ENCODE assay signal across 8 cellular contexts in genomic region chr6:31659649-31660223, GRCh38. TPM values are rescaled to one million over a fixed set of nuclear protein-coding genes. Genes with fewer than 3 reads are reported as not detected.
DNase-seq lines count a peak whose midpoint lies in the region; TF ChIP-seq lines count a peak whose summit lies in the region.

No MANE protein-coding gene starts in this region.

- peak overlapping the region; percentile 85 for H3K9ac ChIP-seq in neural cell (ENCODE audit: low read length)

- 0 out of 2 replicates have a peak overlapping the region, but pooled peaks have one; percentile 30 for H3K27ac ChIP-seq in SJSA1
- peak overlapping the region; percentile 62 for H3K27ac ChIP-seq in neural cell (ENCODE audit: low read length)

- H3K9me3 ChIP-seq in SJSA1 (replicated peaks) (no peaks in the 10 kb centered on the region), neural cell (ENCODE audit: low read length) (no peaks in the 10 kb centered on the region)

- H3K36me3 ChIP-seq in SJSA1 (peaks cover 36% of the 10 kb centered on the region), neural cell (ENCODE audit: insufficient read depth, low read length) (no peaks in the 10 kb centered on the region)

- no peak overlapping the region for H2AFZ ChIP-seq in neural cell (ENCODE audit: low read depth, low read length)

- no peaks in the 10 kb centered on the region for H4K20me1 ChIP-seq in neural cell (ENCODE audit: insufficient read depth)

- no peaks in the 10 kb centered on the region for H3K9me2 ChIP-seq in neural cell (ENCODE audit: insufficient read depth, low read length)

- peaks cover 40% of the 10 kb centered on the region for H3K79me2 ChIP-seq in neural cell (replicated peaks; ENCODE audit: insufficient read depth, low read length)

- TF ChIP-seq CTCF in epithelial cell of proximal tubule (conservative IDR thresholded peaks at IDR 0.05; ENCODE audit: low read depth, low read length) (no peak), neural cell (IDR thresholded peaks at IDR 0.05; ENCODE audit: poor library complexity, severe bottlenecking) (no peak)

- H3F3A ChIP-seq in neural cell (ENCODE audit: insufficient read depth, low read length, poor library complexity, severe bottlenecking): no peaks in the 10 kb centered on the region

- TF ChIP-seq RAD21 in neural cell (conservative IDR thresholded peaks at IDR 0.05): no peak

- TF ChIP-seq EP300 in neural cell (conservative IDR thresholded peaks at IDR 0.05; ENCODE audit: poor library complexity, severe bottlenecking): no peak

- peaks cover 33% of the 10 kb centered on the region for H3K4me1 ChIP-seq in SJSA1 (replicated peaks)

- H3K27me3 ChIP-seq in SJSA1 (replicated peaks): no peaks in the 10 kb centered on the region
- no peaks in the 10 kb centered on the region for H3K27me3 ChIP-seq in neural cell (ENCODE audit: insufficient read depth, low read depth, low read length)

- peak; percentile 42 for DNase-seq in SIG-M5 treated with dmso at 0.1 percent for 504 hours (lab: John Stamatoyannopoulos, UW; ENCODE audit: unreplicated experiment)
- DNase-seq in SIG-M5 (lab: John Stamatoyannopoulos, UW): no peak
- peak in 1 of 2 experiments; percentile 35 for DNase-seq in SJSA1 (ENCODE audit: low read depth in 1 of 2, low spot score in 2 of 2)
- no peak for DNase-seq in epithelial cell of proximal tubule (ENCODE audit: low read depth)
- no peak for DNase-seq in foreskin melanocyte
- no peak for DNase-seq in C1 segment of cervical spinal cord (lab: John Stamatoyannopoulos, UW)
- no peak for DNase-seq in T1000 (lab: John Stamatoyannopoulos, UW)

- peak overlapping the region; percentile 70 for H3K4me2 ChIP-seq in neural cell (ENCODE audit: low read length)

- H3K4me3 ChIP-seq in SJSA1 (peak overlapping the region; percentile 56), epithelial cell of proximal tubule (ENCODE audit: low read depth, low read length) (peak overlapping the region; percentile 85), neural cell (ENCODE audit: low read length) (peak overlapping the region; percentile 85)

TF ChIP-seq in neural cell, 6 proteins besides CTCF, POLR2A, EP300 and RAD21:
- no peak for TF ChIP-seq POLR2AphosphoS5 (IDR thresholded peaks at IDR 0.05)
- TF ChIP-seq, protein P1, sequence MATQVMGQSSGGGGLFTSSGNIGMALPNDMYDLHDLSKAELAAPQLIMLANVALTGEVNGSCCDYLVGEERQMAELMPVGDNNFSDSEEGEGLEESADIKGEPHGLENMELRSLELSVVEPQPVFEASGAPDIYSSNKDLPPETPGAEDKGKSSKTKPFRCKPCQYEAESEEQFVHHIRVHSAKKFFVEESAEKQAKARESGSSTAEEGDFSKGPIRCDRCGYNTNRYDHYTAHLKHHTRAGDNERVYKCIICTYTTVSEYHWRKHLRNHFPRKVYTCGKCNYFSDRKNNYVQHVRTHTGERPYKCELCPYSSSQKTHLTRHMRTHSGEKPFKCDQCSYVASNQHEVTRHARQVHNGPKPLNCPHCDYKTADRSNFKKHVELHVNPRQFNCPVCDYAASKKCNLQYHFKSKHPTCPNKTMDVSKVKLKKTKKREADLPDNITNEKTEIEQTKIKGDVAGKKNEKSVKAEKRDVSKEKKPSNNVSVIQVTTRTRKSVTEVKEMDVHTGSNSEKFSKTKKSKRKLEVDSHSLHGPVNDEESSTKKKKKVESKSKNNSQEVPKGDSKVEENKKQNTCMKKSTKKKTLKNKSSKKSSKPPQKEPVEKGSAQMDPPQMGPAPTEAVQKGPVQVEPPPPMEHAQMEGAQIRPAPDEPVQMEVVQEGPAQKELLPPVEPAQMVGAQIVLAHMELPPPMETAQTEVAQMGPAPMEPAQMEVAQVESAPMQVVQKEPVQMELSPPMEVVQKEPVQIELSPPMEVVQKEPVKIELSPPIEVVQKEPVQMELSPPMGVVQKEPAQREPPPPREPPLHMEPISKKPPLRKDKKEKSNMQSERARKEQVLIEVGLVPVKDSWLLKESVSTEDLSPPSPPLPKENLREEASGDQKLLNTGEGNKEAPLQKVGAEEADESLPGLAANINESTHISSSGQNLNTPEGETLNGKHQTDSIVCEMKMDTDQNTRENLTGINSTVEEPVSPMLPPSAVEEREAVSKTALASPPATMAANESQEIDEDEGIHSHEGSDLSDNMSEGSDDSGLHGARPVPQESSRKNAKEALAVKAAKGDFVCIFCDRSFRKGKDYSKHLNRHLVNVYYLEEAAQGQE (IDR thresholded peaks at IDR 0.05; ENCODE audit: borderline replicate concordance): no peak
- no peak for TF ChIP-seq TAF1 (IDR thresholded peaks at IDR 0.05; ENCODE audit: low read depth)

RNA-seq across cellular contexts. Expression of gene C6orf47, which starts 0.8 kb away (rescaled TPM):
- total RNA-seq in SJSA1 (2014; rRNA removed; shearing (Covaris generic)): 21.1 and 23.7 TPM in 2 replicates
- total RNA-seq in epithelial cell of proximal tubule: 17.2 and 19.3 TPM in 2 replicates
- 17.2 and 24.3 TPM in 2 replicates for polyA plus RNA-seq in neural cell
- 24.7 and 24.8 TPM in 2 replicates for polyA minus RNA-seq in neural cell

RNA-seq across cellular contexts. Expression of gene APOM, which starts 4.0 kb away (rescaled TPM):
- total RNA-seq in SJSA1 (2014; rRNA removed; shearing (Covaris generic)): 0.75 and 1.1 TPM in 2 replicates
- 0.72 and 0.81 TPM in 2 replicates for total RNA-seq in epithelial cell of proximal tubule
- 1.3 and 4.4 TPM in 2 replicates for polyA plus RNA-seq in neural cell
- 1.3 TPM in 1 of 2 replicates, not detected in the other for polyA minus RNA-seq in neural cell

RNA-seq across cellular contexts. Expression of gene GPANK1, which starts 5.1 kb away (rescaled TPM):
- 8.0 and 13.5 TPM in 2 replicates for total RNA-seq in SJSA1 (2014; rRNA removed; shearing (Covaris generic))
- total RNA-seq in epithelial cell of proximal tubule: 16.0 and 32.9 TPM in 2 replicates
- 18.4 and 21.9 TPM in 2 replicates for polyA plus RNA-seq in neural cell
- 16.3 and 18.5 TPM in 2 replicates for polyA minus RNA-seq in neural cell

RNA-seq across cellular contexts. Expression of gene CSNK2B, which starts 6.1 kb away (rescaled TPM):
- 270 and 293 TPM in 2 replicates for total RNA-seq in SJSA1 (2014; rRNA removed; shearing (Covaris generic))
- 313 and 435 TPM in 2 replicates for total RNA-seq in epithelial cell of proximal tubule
- 130 and 135 TPM in 2 replicates for polyA plus RNA-seq in neural cell
- 86.4 and 95.7 TPM in 2 replicates for polyA minus RNA-seq in neural cell

RNA-seq across cellular contexts. Expression of gene BAG6, which starts 7.3 kb away (rescaled TPM):
- 187 and 208 TPM in 2 replicates for total RNA-seq in SJSA1 (2014; rRNA removed; shearing (Covaris generic))
- total RNA-seq in epithelial cell of proximal tubule: 307 and 331 TPM in 2 replicates
- polyA plus RNA-seq in neural cell: 203 and 204 TPM in 2 replicates
- polyA minus RNA-seq in neural cell: 253 and 275 TPM in 2 replicates
